ENCODE assay signal across 19 cellular contexts in genomic region chr22:39915295-39915726, GRCh38. TPM values are rescaled to one million over a fixed set of nuclear protein-coding genes. Genes with fewer than 3 reads are reported as not detected.
DNase-seq lines count a peak whose midpoint lies in the region; ATAC-seq and TF ChIP-seq lines count a peak whose summit lies in the region.
"Had no signal": no experiment of that assay in that cellular context is flagged by ENCODE, and none has a peak within 500 bp of the region (broad histone marks: within the 10 kb centered on the region; RNA-seq: fewer than 3 reads in every experiment).

No MANE protein-coding gene starts in this region.

- peak overlapping the region; percentile 87 for H3K27ac Mint-ChIP-seq in activated naive CD4-positive, alpha-beta T cell treated with anti-CD3 and anti-CD28 coated beads, Interleukin-2, amount 10 ng/mL, durations not matched to agents 7 days and 5 days
- H3K27ac Mint-ChIP-seq in activated B cell treated with CpG ODN at 0.5 μM for 24 hours, result peak overlapping the region; percentile 9

- H3K36me3 ChIP-seq in esophagus muscularis mucosa, result no peaks in the 10 kb centered on the region
- peaks cover 20% of the 10 kb centered on the region for H3K36me3 ChIP-seq in thymus (ENCODE audit: control insufficient read depth, insufficient read depth)
- H3K36me3 ChIP-seq: adrenal gland had no signal

- H3K27me3 ChIP-seq in esophagus muscularis mucosa (peaks cover 0 to 10% (median 0%) of the 10 kb centered on the region in 4 donors), thymus (ENCODE audit: control insufficient read depth, insufficient read depth) (no peaks in the 10 kb centered on the region)
- H3K27me3 ChIP-seq: adrenal gland had no signal

- H3K4me1 ChIP-seq in esophagus muscularis mucosa, result peaks cover 6 to 21% (median 20%) of the 10 kb centered on the region in 4 donors
- H3K4me1 ChIP-seq in thymus (ENCODE audit: control insufficient read depth, insufficient read depth, low read length), result peaks cover 45% of the 10 kb centered on the region

- CTCF ChIA-PET in activated naive CD4-positive, alpha-beta T cell treated with anti-CD3 and anti-CD28 coated beads, Interleukin-2, amount 10 ng/mL, durations not matched to agents 7 days and 5 days (lab: Charles Lee), result interaction anchor here (0.9 to 3.3 kb wide), 2 partner anchors 9 to 18 kb away, joined by 3 to 10 read pairs; no protein-coding TSS in a partner anchor
- CTCF ChIA-PET in activated B cell treated with CpG ODN at 0.5 μM for 24 hours (lab: Charles Lee), result interaction anchor here (1.1 kb wide), 1 partner anchor 110 kb away, joined by 3 read pairs; no protein-coding TSS in a partner anchor

- H3K36me3 Mint-ChIP-seq in activated naive CD4-positive, alpha-beta T cell treated with anti-CD3 and anti-CD28 coated beads, Interleukin-2, amount 10 ng/mL, durations not matched to agents 7 days and 5 days, result peaks cover 56% of the 10 kb centered on the region
- peaks cover 5% of the 10 kb centered on the region for H3K36me3 Mint-ChIP-seq in activated B cell treated with CpG ODN at 0.5 μM for 24 hours (ENCODE audit: low read depth)

- TF ChIP-seq EP300 in esophagus muscularis mucosa (IDR thresholded peaks at IDR 0.05), result no peak

- TF ChIP-seq POLR2A in esophagus muscularis mucosa (IDR thresholded peaks at IDR 0.05; ENCODE audit: low read depth), result no peak

- H3K27ac ChIP-seq in esophagus muscularis mucosa (replicated peaks in 1 of 4), result no peak overlapping the region
- H3K27ac ChIP-seq in thymus (ENCODE audit: low read depth), result peak overlapping the region; percentile 55
- H3K27ac ChIP-seq: adrenal gland had no signal

- intact Hi-C loops in activated B cell treated with CpG ODN at 0.5 μM for 24 hours (cut with micrococcal nuclease) (no loop called here), esophagus muscularis mucosa (cut with DNase I) (no loop called here), Right ventricle myocardium inferior (cut with DNase I) (no loop called here)

- H3K9me3 ChIP-seq in esophagus muscularis mucosa (no peaks in the 10 kb centered on the region), thymus (ENCODE audit: control insufficient read depth) (no peaks in the 10 kb centered on the region)
- H3K9me3 ChIP-seq: adrenal gland had no signal

- POLR2A ChIA-PET in activated B cell treated with CpG ODN at 0.5 μM for 24 hours (lab: Charles Lee), result interaction anchor here (0.9 kb wide), 1 partner anchor 16 kb away, joined by 8 read pairs; no protein-coding TSS in a partner anchor

- TF ChIP-seq CTCF in activated B cell treated with CpG ODN at 0.5 μM for 24 hours (IDR thresholded peaks at IDR 0.05) (no peak), esophagus muscularis mucosa (IDR thresholded peaks at IDR 0.05) (no peak)

- no peak for DNase-seq in activated naive CD4-positive, alpha-beta T cell treated with anti-CD3 and anti-CD28 coated beads, Interleukin-2, amount 10 ng/mL, durations not matched to agents 7 days and 5 days
- no peak for DNase-seq in activated naive CD4-positive, alpha-beta T cell treated with Interleukin-2 at 50 U/mL for 16 hours
- DNase-seq in activated B cell treated with CpG ODN at 0.5 μM for 24 hours (no peak), esophagus muscularis mucosa (ENCODE audit: extremely low spot score) (peak; percentile 68), NOMO-1 (lab: John Stamatoyannopoulos, UW; ENCODE audit: unreplicated experiment in 2 of 2) (no peak), Right ventricle myocardium inferior (ENCODE audit: missing footprints) (no peak), NCI-H2171 treated with DMSO at 0.1 percent for 48 hours (lab: John Stamatoyannopoulos, UW) (no peak)
- DNase-seq: adrenal gland; AML-193; caudate nucleus; DMS153; KBM-7; left ventricle myocardium superior; NCI-H1417; Right ventricle myocardium superior; stimulated activated CD4-positive, alpha-beta T cell treated with anti-CD3 and anti-CD28 coated beads, Interleukin-15, amount 100 ng/mL, for 24 hours; T1000 had no signal

- H3K4me3 ChIP-seq in esophagus muscularis mucosa, result no peak overlapping the region
- H3K4me3 ChIP-seq in thymus (ENCODE audit: low read length), result no peak overlapping the region
- H3K4me3 ChIP-seq: adrenal gland had no signal

- no peaks in the 10 kb centered on the region for H3K9me3 Mint-ChIP-seq in activated naive CD4-positive, alpha-beta T cell treated with anti-CD3 and anti-CD28 coated beads, Interleukin-2, amount 10 ng/mL, durations not matched to agents 7 days and 5 days
- no peaks in the 10 kb centered on the region for H3K9me3 Mint-ChIP-seq in activated B cell treated with CpG ODN at 0.5 μM for 24 hours

- H3K27me3 Mint-ChIP-seq in activated naive CD4-positive, alpha-beta T cell treated with anti-CD3 and anti-CD28 coated beads, Interleukin-2, amount 10 ng/mL, durations not matched to agents 7 days and 5 days, result no peaks in the 10 kb centered on the region
- H3K27me3 Mint-ChIP-seq in activated B cell treated with CpG ODN at 0.5 μM for 24 hours, result no peaks in the 10 kb centered on the region

- H3K4me3 Mint-ChIP-seq in activated naive CD4-positive, alpha-beta T cell treated with anti-CD3 and anti-CD28 coated beads, Interleukin-2, amount 10 ng/mL, durations not matched to agents 7 days and 5 days, result peak overlapping the region; percentile 46
- peak overlapping the region; percentile 56 for H3K4me3 Mint-ChIP-seq in activated B cell treated with CpG ODN at 0.5 μM for 24 hours

- H3K4me1 Mint-ChIP-seq in activated naive CD4-positive, alpha-beta T cell treated with anti-CD3 and anti-CD28 coated beads, Interleukin-2, amount 10 ng/mL, durations not matched to agents 7 days and 5 days, result peaks cover 94% of the 10 kb centered on the region
- peaks cover 51% of the 10 kb centered on the region for H3K4me1 Mint-ChIP-seq in activated B cell treated with CpG ODN at 0.5 μM for 24 hours

- no peak for ATAC-seq in activated B cell treated with CpG ODN at 0.5 μM for 24 hours (ENCODE audit: low read depth)
- ATAC-seq in Right ventricle myocardium inferior, result no peak
- ATAC-seq: left ventricle myocardium superior had no signal

- WGBS in esophagus muscularis mucosa, result 73% methylated on average over 4 of the region's 4 CpGs
- 41% methylated on average over 4 of the region's 4 CpGs for WGBS in thymus

RNA-seq across cellular contexts. Expression of gene GRAP2, which starts 14.4 kb away (rescaled TPM):
- total RNA-seq in activated B cell treated with CpG ODN at 0.5 μM for 24 hours, result 4.2 and 4.3 TPM in 2 replicates
- total RNA-seq in esophagus muscularis mucosa, result 1 to 10 TPM; 1.4 to 5.8 (median 3.9) TPM
- polyA plus RNA-seq in thymus, result 51.5 TPM
- total RNA-seq in Right ventricle myocardium inferior, result 3.5 TPM

RNA-seq across cellular contexts. Expression of gene ENTHD1, which starts 21.8 kb away (rescaled TPM):
- total RNA-seq in activated B cell treated with CpG ODN at 0.5 μM for 24 hours (0.15 TPM in 1 of 2 replicates, not detected in the other), esophagus muscularis mucosa (not detected), Right ventricle myocardium inferior (not detected)
- polyA plus RNA-seq in thymus, result 1.2 TPM
- total RNA-seq: fibroblast of villous mesenchyme, left ventricle myocardium superior, Right ventricle myocardium superior had no signal
- polyA plus RNA-seq: adrenal gland had no signal

RNA-seq across cellular contexts. Expression of gene TMA7B, which starts 44.9 kb away (rescaled TPM):
- total RNA-seq in activated B cell treated with CpG ODN at 0.5 μM for 24 hours, result 0.58 TPM in 1 of 2 replicates, not detected in the other
- total RNA-seq in esophagus muscularis mucosa, result not detected
- 3.3 TPM for polyA plus RNA-seq in thymus
- total RNA-seq in Right ventricle myocardium inferior, result not detected
- total RNA-seq: adrenal gland, fibroblast of villous mesenchyme, left ventricle myocardium superior, Right ventricle myocardium superior had no signal
